9 cellular contexts compared by ENCODE assay signal in genomic region chr20:63833776-63834544, GRCh38.
A peak's percentile ranks its signal among the peaks of the same experiment; 100 is the strongest.
DNase-seq lines count a peak whose midpoint lies in the region; ATAC-seq and TF ChIP-seq lines count a peak whose summit lies in the region.
"Had no signal": no experiment of that assay in that cellular context is flagged by ENCODE, and none has a peak within 500 bp of the region (broad histone marks: within the 10 kb centered on the region; RNA-seq: fewer than 3 reads in every experiment).

No MANE protein-coding gene starts in this region.

- H4K20me1 ChIP-seq in OCI-LY3 (ENCODE audit: insufficient read depth, low read length) = no peaks in the 10 kb centered on the region

- ATAC-seq in HG02981 (IDR thresholded peaks at IDR 0.05; ENCODE audit: unreplicated experiment) = no peak

- TF ChIP-seq CTCF in OCI-LY3 (IDR thresholded peaks at IDR 0.05; ENCODE audit: low read depth, low read length) (no peak), fibroblast of mammary gland (conservative IDR thresholded peaks at IDR 0.05; ENCODE audit: control insufficient read depth, insufficient read depth, low read depth, low read length) (no peak), parathyroid adenoma (IDR thresholded peaks at IDR 0.05) (no peak)

- H3K9me3 ChIP-seq in OCI-LY3 (ENCODE audit: insufficient read depth, low read length) = no peaks in the 10 kb centered on the region
- no peaks in the 10 kb centered on the region for H3K9me3 ChIP-seq in parathyroid adenoma (ENCODE audit: control insufficient read depth, low read length)

- H3K9ac ChIP-seq in OCI-LY3 (ENCODE audit: low read length) (no peak overlapping the region), parathyroid adenoma (no peak overlapping the region)

- H3K4me3 ChIP-seq in OCI-LY3 (ENCODE audit: low read length) (no peak overlapping the region), fibroblast of mammary gland (ENCODE audit: control insufficient read depth, low read depth, low read length) (no peak overlapping the region), parathyroid adenoma (ENCODE audit: low read depth, low read length) (no peak overlapping the region)

- H3K27ac ChIP-seq in OCI-LY3 (ENCODE audit: low read length) = no peak overlapping the region
- H3K27ac ChIP-seq in parathyroid adenoma = peak overlapping the region; percentile 91

- peak overlapping the region; percentile 36 for H3K4me2 ChIP-seq in OCI-LY3 (ENCODE audit: low read length)
- H3K4me2 ChIP-seq in parathyroid adenoma (ENCODE audit: low read length) = peak overlapping the region; percentile 26

- H3K36me3 ChIP-seq in OCI-LY3 (replicated peaks; ENCODE audit: low read depth, low read length) = no peaks in the 10 kb centered on the region
- no peaks in the 10 kb centered on the region for H3K36me3 ChIP-seq in parathyroid adenoma (ENCODE audit: control insufficient read depth, insufficient read depth, low read length)

- H3K27me3 ChIP-seq in OCI-LY3 (ENCODE audit: low read depth, low read length) = peaks cover 17% of the 10 kb centered on the region
- no peaks in the 10 kb centered on the region for H3K27me3 ChIP-seq in parathyroid adenoma (ENCODE audit: control insufficient read depth, insufficient read depth, low read length)

- no peaks in the 10 kb centered on the region for H3K79me2 ChIP-seq in OCI-LY3 (ENCODE audit: low read length)
- peaks cover 5% of the 10 kb centered on the region for H3K79me2 ChIP-seq in parathyroid adenoma

- DNase-seq in EH (ENCODE audit: low read depth) (peak; percentile 79), fibroblast of mammary gland (ENCODE audit: low read depth) (peak; percentile 30), GM03348 (ENCODE audit: low spot score) (no peak)
- DNase-seq in stimulated activated CD8-positive, alpha-beta memory T cell treated with anti-CD3 and anti-CD28 coated beads, Interleukin-4, amount 100 ng/mL, for 48 hours = no peak
- DNase-seq: activated T-cell treated with anti-CD3 and anti-CD28 coated beads, Interleukin-2, amount 50 U/mL, for 1 hour; Right ventricle myocardium superior had no signal

- H3K4me1 ChIP-seq in OCI-LY3 (ENCODE audit: low read length) = peaks cover 25% of the 10 kb centered on the region
- H3K4me1 ChIP-seq in parathyroid adenoma = peaks cover 37% of the 10 kb centered on the region

- H2AFZ ChIP-seq in OCI-LY3 (ENCODE audit: low read depth, low read length) = no peak overlapping the region
- H2AFZ ChIP-seq in parathyroid adenoma = peak overlapping the region; percentile 77

Comparison
In these comparisons a context has a peak if more than half of its experiments do, and no peak if none do; other contexts are left out.
1. DNase-seq: peak in EH (single experiment) and fibroblast of mammary gland (single experiment); none in stimulated activated CD8-positive, alpha-beta memory T cell treated with anti-CD3 and anti-CD28 coated beads, Interleukin-4, amount 100 ng/mL, for 48 hours (single experiment) and GM03348 (single experiment).